In the genomic region with DNA sequence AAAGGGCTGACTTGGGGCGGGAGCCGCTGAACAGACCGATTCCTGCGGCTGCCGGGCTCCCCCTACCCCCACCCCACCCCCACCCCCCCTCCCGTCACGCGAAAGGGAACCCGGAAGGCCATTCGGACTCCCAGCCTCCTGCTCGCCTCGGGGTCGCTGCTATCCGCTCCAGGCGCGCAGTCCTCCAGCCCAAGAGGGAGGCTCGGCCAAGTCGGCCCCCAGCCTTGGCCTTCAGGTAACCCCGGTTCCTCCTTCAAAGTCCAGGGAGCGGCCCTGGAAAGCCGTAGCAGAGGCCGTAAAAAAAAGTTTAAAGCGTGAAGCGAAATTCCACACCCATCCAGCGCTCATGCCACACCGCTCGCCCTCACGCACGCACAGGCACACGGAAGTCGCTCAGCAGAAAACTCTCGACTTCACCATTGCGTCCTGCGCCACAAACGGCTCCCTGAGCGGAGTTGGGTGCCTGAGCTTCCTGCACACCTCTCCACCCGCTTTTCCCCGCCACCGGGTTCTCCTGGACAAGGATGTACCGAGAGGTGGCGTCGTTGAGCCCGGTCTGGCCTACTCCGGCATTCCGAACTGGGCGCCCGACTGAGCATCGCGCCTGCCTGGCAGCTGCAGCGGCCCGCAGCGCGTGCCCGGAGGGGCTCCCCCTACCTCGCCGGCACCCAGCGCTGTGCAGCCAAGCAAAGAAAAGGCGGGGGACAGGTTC, we compare ENCODE assay signal across 9 cellular contexts. TPM values are rescaled to one million over a fixed set of nuclear protein-coding genes. Genes with fewer than 3 reads are reported as not detected.
DNase-seq lines count a peak whose midpoint lies in the region; ATAC-seq lines count a peak whose summit lies in the region.
"Had no signal": no experiment of that assay in that cellular context is flagged by ENCODE, and none has a peak within 500 bp of the region (broad histone marks: within the 10 kb centered on the region; RNA-seq: fewer than 3 reads in every experiment).

No MANE protein-coding gene starts in this region.

- peaks cover 2% of the 10 kb centered on the region for H3K4me1 Mint-ChIP-seq in activated T-helper 2 cell treated with anti-CD3 and anti-CD28 coated beads, Interferon-gamma antibody, Interleukin-2, Interleukin-4, amounts not matched to agents 10 μg/mL and 5 μg/mL and 100 μg/mL, durations not matched to agents 14 hours and 24 hours and 36 hours (ENCODE audit: low read depth)

- H3K36me3 Mint-ChIP-seq in activated T-helper 2 cell treated with anti-CD3 and anti-CD28 coated beads, Interferon-gamma antibody, Interleukin-2, Interleukin-4, amounts not matched to agents 10 μg/mL and 5 μg/mL and 100 μg/mL, durations not matched to agents 14 hours and 24 hours and 36 hours (ENCODE audit: low read depth), result no peaks in the 10 kb centered on the region

- H3K4me3 Mint-ChIP-seq in activated T-helper 2 cell treated with anti-CD3 and anti-CD28 coated beads, Interferon-gamma antibody, Interleukin-2, Interleukin-4, amounts not matched to agents 10 μg/mL and 5 μg/mL and 100 μg/mL, durations not matched to agents 14 hours and 24 hours and 36 hours (ENCODE audit: low read depth), result no peak overlapping the region

- ATAC-seq in HG03460 (IDR thresholded peaks at IDR 0.05; ENCODE audit: unreplicated experiment) (no peak), HG02610 (IDR thresholded peaks at IDR 0.05; ENCODE audit: unreplicated experiment) (no peak)

- peak; percentile 26 for DNase-seq in GM03348 (ENCODE audit: low spot score)
- DNase-seq in NCI-H69 (lab: John Stamatoyannopoulos, UW), result peak; percentile 80
- peak; percentile 11 for DNase-seq in germinal center (ENCODE audit: low spot score)
- DNase-seq in pons (ENCODE audit: low spot score), result peak; percentile 34
- no peak for DNase-seq in activated T-helper 2 cell treated with anti-CD3 and anti-CD28 coated beads, Interferon-gamma antibody, Interleukin-2, Interleukin-4, amounts not matched to agents 10 μg/mL and 5 μg/mL and 100 μg/mL, durations not matched to agents 14 hours and 24 hours and 36 hours (ENCODE audit: low spot score)
- no peak for DNase-seq in NCI-H146 (lab: John Stamatoyannopoulos, UW)

- no peaks in the 10 kb centered on the region for H3K9me3 Mint-ChIP-seq in activated T-helper 2 cell treated with anti-CD3 and anti-CD28 coated beads, Interferon-gamma antibody, Interleukin-2, Interleukin-4, amounts not matched to agents 10 μg/mL and 5 μg/mL and 100 μg/mL, durations not matched to agents 14 hours and 24 hours and 36 hours

- intact Hi-C loops in activated T-helper 2 cell treated with anti-CD3 and anti-CD28 coated beads, Interferon-gamma antibody, Interleukin-2, Interleukin-4, amounts not matched to agents 10 μg/mL and 5 μg/mL and 100 μg/mL, durations not matched to agents 14 hours and 24 hours and 36 hours (cut with micrococcal nuclease), result no loop called here

- no peak overlapping the region for H3K27ac Mint-ChIP-seq in activated T-helper 2 cell treated with anti-CD3 and anti-CD28 coated beads, Interferon-gamma antibody, Interleukin-2, Interleukin-4, amounts not matched to agents 10 μg/mL and 5 μg/mL and 100 μg/mL, durations not matched to agents 14 hours and 24 hours and 36 hours

- H3K27me3 Mint-ChIP-seq in activated T-helper 2 cell treated with anti-CD3 and anti-CD28 coated beads, Interferon-gamma antibody, Interleukin-2, Interleukin-4, amounts not matched to agents 10 μg/mL and 5 μg/mL and 100 μg/mL, durations not matched to agents 14 hours and 24 hours and 36 hours (ENCODE audit: low read depth), result peaks cover 71% of the 10 kb centered on the region

RNA-seq across cellular contexts. Expression of a gene that starts 1.4 kb away (rescaled TPM):
- not detected in 2 replicates for total RNA-seq in activated T-helper 2 cell treated with anti-CD3 and anti-CD28 coated beads, Interferon-gamma antibody, Interleukin-2, Interleukin-4, amounts not matched to agents 10 μg/mL and 5 μg/mL and 100 μg/mL, durations not matched to agents 14 hours and 24 hours and 36 hours
- total RNA-seq: subcutaneous adipose tissue had no signal

Comparison
In these comparisons a context has a peak if more than half of its experiments do, and no peak if none do; other contexts are left out.
1. DNase-seq: peak in GM03348 (single experiment), NCI-H69 (single experiment), germinal center (single experiment) and pons (single experiment); none in activated T-helper 2 cell treated with anti-CD3 and anti-CD28 coated beads, Interferon-gamma antibody, Interleukin-2, Interleukin-4, amounts not matched to agents 10 μg/mL and 5 μg/mL and 100 μg/mL, durations not matched to agents 14 hours and 24 hours and 36 hours (single experiment) and NCI-H146 (single experiment).